ENCODE assay signal across 8 cellular contexts in genomic region chr9:79611091-79611614, GRCh38. TPM values are rescaled to one million over a fixed set of nuclear protein-coding genes. Genes with fewer than 3 reads are reported as not detected.
A peak's percentile ranks its signal among the peaks of the same experiment; 100 is the strongest.
DNase-seq lines count a peak whose midpoint lies in the region; ATAC-seq, FAIRE-seq and TF ChIP-seq lines count a peak whose summit lies in the region.

No MANE protein-coding gene starts in this region.

- H3K27me3 ChIP-seq in left ventricle myocardium inferior (ENCODE audit: low read depth), result no peaks in the 10 kb centered on the region

- TF ChIP-seq CTCF in left ventricle myocardium inferior (IDR thresholded peaks at IDR 0.05; ENCODE audit: borderline replicate concordance) (no peak), GM13976 (IDR thresholded peaks at IDR 0.05; ENCODE audit: borderline replicate concordance, control extremely low read depth, extremely low read depth, insufficient read depth, missing control alignments) (no peak)

- peaks cover 14% of the 10 kb centered on the region for H3K9me3 ChIP-seq in left ventricle myocardium inferior (replicated peaks)

- H3K4me1 ChIP-seq in left ventricle myocardium inferior, result peaks cover 35% of the 10 kb centered on the region

- no peak overlapping the region for H3K4me3 Mint-ChIP-seq in activated T-cell treated with anti-CD3 and anti-CD28 coated beads, Interleukin-2, amount 50 U/mL, for 24 hours

- peak; percentile 99 for FAIRE-seq in RCC 7860 (lab: Jason Lieb, UNC)

- peaks cover 37% of the 10 kb centered on the region for H3K36me3 Mint-ChIP-seq in activated T-cell treated with anti-CD3 and anti-CD28 coated beads, Interleukin-2, amount 50 U/mL, for 24 hours (ENCODE audit: low read depth)

- H3K36me3 ChIP-seq in left ventricle myocardium inferior, result no peaks in the 10 kb centered on the region

- no peaks in the 10 kb centered on the region for H3K27me3 Mint-ChIP-seq in activated T-cell treated with anti-CD3 and anti-CD28 coated beads, Interleukin-2, amount 50 U/mL, for 24 hours

- peaks cover 5% of the 10 kb centered on the region for H3K9me3 Mint-ChIP-seq in activated T-cell treated with anti-CD3 and anti-CD28 coated beads, Interleukin-2, amount 50 U/mL, for 24 hours

- DNase-seq in RCC 7860 (ENCODE audit: low spot score) (peak; percentile 97), left ventricle myocardium inferior (no peak), NCI-H1048 (lab: John Stamatoyannopoulos, UW) (no peak), GM13976 (ENCODE audit: low spot score) (no peak)
- DNase-seq in stimulated activated CD4-positive, alpha-beta T cell treated with anti-CD3 and anti-CD28 coated beads, Interleukin-4, amount 100 ng/mL, for 24 hours, result no peak
- no peak for DNase-seq in activated T-cell treated with anti-CD3 and anti-CD28 coated beads, Interleukin-2, amount 50 U/mL, for 24 hours

- no peak overlapping the region for H3K27ac Mint-ChIP-seq in activated T-cell treated with anti-CD3 and anti-CD28 coated beads, Interleukin-2, amount 50 U/mL, for 24 hours

- peaks cover 58% of the 10 kb centered on the region for H3K4me1 Mint-ChIP-seq in activated T-cell treated with anti-CD3 and anti-CD28 coated beads, Interleukin-2, amount 50 U/mL, for 24 hours (ENCODE audit: low read depth)

- peak overlapping the region; percentile 30 for H3K27ac ChIP-seq in left ventricle myocardium inferior (replicated peaks)

- peak; percentile 86 for ATAC-seq in GM18520 (IDR thresholded peaks at IDR 0.05; ENCODE audit: unreplicated experiment)
- ATAC-seq in HG02852 (IDR thresholded peaks at IDR 0.05; ENCODE audit: unreplicated experiment), result peak; percentile 97

- in situ Hi-C loops in GM13976 (cut with MboI; ENCODE audit: low sequenced_read_pairs, unreplicated experiment), result no loop called here

- intact Hi-C loops in left ventricle myocardium inferior (cut with micrococcal nuclease), result no loop called here

- H3K4me3 ChIP-seq in left ventricle myocardium inferior, result no peak overlapping the region

RNA-seq across cellular contexts. Expression of gene TLE4, which starts 39.4 kb away (rescaled TPM):
- total RNA-seq in left ventricle myocardium inferior, result 10.3 TPM
